ENCODE assay signal across 1 cellular context in the genomic region with DNA sequence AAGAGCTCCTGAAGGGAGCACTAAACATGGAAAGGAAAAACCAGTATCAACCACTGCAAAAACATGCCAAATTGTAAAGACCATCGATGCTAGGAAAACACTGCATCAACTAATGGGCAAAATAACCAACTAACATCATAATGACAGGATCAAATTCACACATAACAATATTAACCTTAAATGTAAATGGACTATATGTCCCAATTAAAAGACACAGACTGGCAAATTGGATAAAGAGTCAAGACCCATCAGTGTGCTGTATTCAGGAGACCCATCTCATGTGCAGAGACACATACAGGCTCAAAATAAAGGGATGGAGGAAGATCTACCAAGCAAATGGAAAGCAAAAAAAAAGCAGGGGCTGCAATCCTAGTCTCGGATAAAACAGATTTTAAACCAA. TPM values are rescaled to one million over a fixed set of nuclear protein-coding genes. Genes with fewer than 3 reads are reported as not detected.
"Had no signal": no experiment of that assay in that cellular context is flagged by ENCODE, and none has a peak within 500 bp of the region (broad histone marks: within the 10 kb centered on the region; RNA-seq: fewer than 3 reads in every experiment).

No MANE protein-coding gene starts in this region.

RNA-seq across cellular contexts. Expression of gene GLT8D2, which starts 13.8 kb away (rescaled TPM):
- total RNA-seq: mononuclear cell had no signal
